9 cellular contexts compared by ENCODE assay signal in genomic region chr2:113211226-113212105, GRCh38. TPM values are rescaled to one million over a fixed set of nuclear protein-coding genes. Genes with fewer than 3 reads are reported as not detected.
DNase-seq lines count a peak whose midpoint lies in the region; ATAC-seq, FAIRE-seq and TF ChIP-seq lines count a peak whose summit lies in the region.
"Had no signal": no experiment of that assay in that cellular context is flagged by ENCODE, and none has a peak within 500 bp of the region (broad histone marks: within the 10 kb centered on the region; RNA-seq: fewer than 3 reads in every experiment).

No MANE protein-coding gene starts in this region.

- POLR2A ChIA-PET in PC-3 (lab: Charles Lee; ENCODE audit: unreplicated experiment), result interaction anchor here (0.5 kb wide), 1 partner anchor 33 kb away, joined by 3 read pairs; no protein-coding TSS in a partner anchor

- H2AFZ ChIP-seq in PC-3 (ENCODE audit: low read length), result peak overlapping the region; percentile 58
- no peak overlapping the region for H2AFZ ChIP-seq in fibroblast of lung (ENCODE audit: low read length)

- H3K27me3 Mint-ChIP-seq in nephron progenitor cell (ENCODE audit: low read depth, poor library complexity), result peaks cover 24% of the 10 kb centered on the region
- H3K27me3 Mint-ChIP-seq: activated naive CD8-positive, alpha-beta T cell treated with anti-CD3 and anti-CD28 coated beads, Interleukin-2, amount 50 U/mL, for 24 hours had no signal

- no peak overlapping the region for H3K4me3 ChIP-seq in PC-3 (ENCODE audit: low read length)
- H3K4me3 ChIP-seq in fibroblast of lung (replicated peaks in 1 of 4; ENCODE audit: control extremely low read depth in 1 of 4, insufficient read depth in 1 of 4, low read depth in 3 of 4, low read length in 4 of 4), result no peak overlapping the region

- TSS peak; percentile 57 for BruUV-seq in PC-3 (replicated peaks; lab: Mats Ljungman, UMichigan)

- CTCF ChIA-PET in PC-3 (lab: Charles Lee), result interaction anchor here (1.0 kb wide), 1 partner anchor 131 kb away, joined by 4 read pairs; no protein-coding TSS in a partner anchor

- H3K4me2 ChIP-seq in PC-3 (ENCODE audit: low read length), result peak overlapping the region; percentile 5
- no peak overlapping the region for H3K4me2 ChIP-seq in fibroblast of lung (ENCODE audit: extremely low read depth, insufficient read depth, low read length)

- H3K27ac ChIP-seq in PC-3 (ENCODE audit: low read length) (peak overlapping the region; percentile 47), fibroblast of lung (ENCODE audit: insufficient read depth, low read length) (peak overlapping the region; percentile 11)

- no peaks in the 10 kb centered on the region for H3K9me3 ChIP-seq in PC-3 (ENCODE audit: low read length)
- H3K9me3 ChIP-seq in fibroblast of lung (ENCODE audit: control insufficient read depth, insufficient read depth, low read depth, low read length), result no peaks in the 10 kb centered on the region

- no peaks in the 10 kb centered on the region for H3K27me3 ChIP-seq in PC-3 (ENCODE audit: low read length)
- H3K27me3 ChIP-seq in fibroblast of lung (ENCODE audit: control insufficient read depth, insufficient read depth, low read length), result no peaks in the 10 kb centered on the region

- H3K9ac ChIP-seq in PC-3 (ENCODE audit: low read length), result no peak overlapping the region
- no peak overlapping the region for H3K9ac ChIP-seq in fibroblast of lung (ENCODE audit: insufficient read depth, low read length)

- peak overlapping the region; percentile 24 for H3K27ac Mint-ChIP-seq in nephron progenitor cell
- H3K27ac Mint-ChIP-seq: activated naive CD8-positive, alpha-beta T cell treated with anti-CD3 and anti-CD28 coated beads, Interleukin-2, amount 50 U/mL, for 24 hours had no signal

- no peaks in the 10 kb centered on the region for H3K9me2 ChIP-seq in PC-3 (replicated peaks; ENCODE audit: low read length)

- H4K20me1 ChIP-seq in PC-3 (ENCODE audit: low read length) (no peaks in the 10 kb centered on the region), fibroblast of lung (ENCODE audit: control insufficient read depth, extremely low read depth, insufficient read depth, low read length) (no peaks in the 10 kb centered on the region)

- no peaks in the 10 kb centered on the region for H3K9me3 Mint-ChIP-seq in nephron progenitor cell
- H3K9me3 Mint-ChIP-seq: activated naive CD8-positive, alpha-beta T cell treated with anti-CD3 and anti-CD28 coated beads, Interleukin-2, amount 50 U/mL, for 24 hours had no signal

- intact Hi-C loops in PC-3 (cut with micrococcal nuclease), result loop anchor here (2.0 kb wide), 1 partner anchor 29 kb away; no protein-coding TSS in a partner anchor

- peak; percentile 37 for DNase-seq in AG09319 (ENCODE audit: extremely low read depth, low read depth)
- DNase-seq in PC-3, result peak; percentile 82
- peak; percentile 87 to 88 for DNase-seq in fibroblast of lung (ENCODE audit: low read depth in 2 of 2)
- no peak for DNase-seq in nephron progenitor cell
- DNase-seq in Kasumi-1 (lab: John Stamatoyannopoulos, UW), result no peak
- DNase-seq in RCC 7860 (ENCODE audit: low spot score), result no peak
- no peak for DNase-seq in iPS-NIHi11 (ENCODE audit: low spot score)
- no peak for DNase-seq in ureter (ENCODE audit: low spot score)
- DNase-seq: activated naive CD8-positive, alpha-beta T cell treated with anti-CD3 and anti-CD28 coated beads, Interleukin-2, amount 50 U/mL, for 24 hours had no signal

- TF ChIP-seq CTCF in AG09319 (IDR thresholded peaks at IDR 0.05; ENCODE audit: low read depth, low read length) (no peak), PC-3 (conservative IDR thresholded peaks at IDR 0.05; ENCODE audit: low read depth, low read length) (no peak), fibroblast of lung (conservative IDR thresholded peaks at IDR 0.05 in 1 of 2, IDR thresholded peaks at IDR 0.05 in 1 of 2; ENCODE audit: low read depth in 1 of 2, low read length in 2 of 2) (no peak), nephron progenitor cell (IDR thresholded peaks at IDR 0.05) (no peak)

- H3K4me1 Mint-ChIP-seq in nephron progenitor cell, result peaks cover 80% of the 10 kb centered on the region

- no peaks in the 10 kb centered on the region for H3K36me3 ChIP-seq in PC-3 (ENCODE audit: low read depth, low read length)
- H3K36me3 ChIP-seq in fibroblast of lung (ENCODE audit: control insufficient read depth, insufficient read depth, low read length), result no peaks in the 10 kb centered on the region

- no peaks in the 10 kb centered on the region for H3K79me2 ChIP-seq in PC-3 (ENCODE audit: low read length)
- H3K79me2 ChIP-seq in fibroblast of lung (ENCODE audit: control insufficient read depth, insufficient read depth, low read length), result no peaks in the 10 kb centered on the region

- ATAC-seq in PC-3, result peak; percentile 90
- ATAC-seq: activated naive CD8-positive, alpha-beta T cell treated with anti-CD3 and anti-CD28 coated beads, Interleukin-2, amount 50 U/mL, for 24 hours had no signal

- peaks cover 5% of the 10 kb centered on the region for H3K36me3 Mint-ChIP-seq in nephron progenitor cell (ENCODE audit: low read depth)

- no peak overlapping the region for H3K4me3 Mint-ChIP-seq in nephron progenitor cell
- H3K4me3 Mint-ChIP-seq: activated naive CD8-positive, alpha-beta T cell treated with anti-CD3 and anti-CD28 coated beads, Interleukin-2, amount 50 U/mL, for 24 hours had no signal

- no peaks in the 10 kb centered on the region for H3F3A ChIP-seq in PC-3 (ENCODE audit: low read length, unreplicated experiment)

- H3K4me1 ChIP-seq in PC-3 (ENCODE audit: insufficient read depth, low read length) (peaks cover 20% of the 10 kb centered on the region), fibroblast of lung (ENCODE audit: control insufficient read depth, extremely low read depth, insufficient read depth, low read length) (peaks cover 21% of the 10 kb centered on the region)

- FAIRE-seq in RCC 7860 (lab: Jason Lieb, UNC), result no peak

RNA-seq across cellular contexts. Expression of gene PSD4, which starts 37.7 kb away (rescaled TPM):
- total RNA-seq in PC-3 (2014; rRNA removed) (46.6 and 60.3 TPM in 2 replicates), fibroblast of lung (2.6 and 6.1 TPM in 2 replicates), ureter (55.1 TPM)
- 1.0 and 1.4 TPM in 2 replicates for polyA plus RNA-seq in fibroblast of lung
- polyA plus RNA-seq in fibroblast of lung (2012), result 1.9 and 2.6 TPM in 2 replicates
- 3.3 and 3.7 TPM in 2 replicates for polyA minus RNA-seq in fibroblast of lung (ENCODE audit: low replicate concordance)

Comparison
In these comparisons a context has a peak if more than half of its experiments do, and no peak if none do; other contexts are left out.
1. DNase-seq: peak in AG09319 (single experiment), PC-3 (single experiment) and fibroblast of lung (2 of 2); none in nephron progenitor cell (single experiment), Kasumi-1 (0 of 2), RCC 7860 (single experiment), iPS-NIHi11 (single experiment) and ureter (single experiment).